29 cellular contexts compared by ENCODE assay signal in the genomic region with DNA sequence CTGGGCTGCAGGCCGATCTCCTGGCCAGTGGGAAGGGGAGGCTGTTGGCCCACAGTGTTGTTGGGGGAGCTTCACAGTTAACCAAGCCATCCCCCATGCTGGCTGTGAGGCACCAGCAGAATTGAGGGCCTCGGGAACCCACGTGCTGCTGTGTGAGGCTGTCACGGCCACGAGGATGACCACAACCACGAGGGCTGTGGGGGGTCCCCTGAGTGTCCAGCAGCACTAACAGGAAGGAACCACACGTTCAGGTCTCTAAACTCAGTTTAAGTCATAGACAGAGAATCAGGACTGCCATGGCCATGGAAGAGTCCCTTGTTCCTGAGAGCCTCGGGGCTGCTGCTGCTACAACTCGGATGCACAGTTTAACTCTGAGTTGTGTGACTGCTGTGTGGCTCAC. TPM values are rescaled to one million over a fixed set of nuclear protein-coding genes. Genes with fewer than 3 reads are reported as not detected.
"Had no signal": no experiment of that assay in that cellular context is flagged by ENCODE, and none has a peak within 500 bp of the region (broad histone marks: within the 10 kb centered on the region; RNA-seq: fewer than 3 reads in every experiment).

No MANE protein-coding gene starts in this region.

- H3K4me3 Mint-ChIP-seq: activated CD4-positive, alpha-beta T cell treated with anti-CD3 and anti-CD28 coated beads, Interleukin-2, amount 10 ng/mL, durations not matched to agents 7 days and 5 days; activated T-cell treated with anti-CD3 and anti-CD28 coated beads, Interleukin-2, amount 50 U/mL, for 72 hours; immature natural killer cell; natural killer cell treated with Interleukin-12 subunit alpha and Interleukin-12 subunit beta and Interleukin-15 and Interleukin-18, amount 100 ng/mL, for 72 hours; stimulated activated memory B cell treated with anti-CD40 and anti-IgM and Interleukin-4, amounts not matched to agents 10 μg/mL and 1 μg/mL and 100 μg/mL, for 72 hours; T-cell; T-helper 2 cell treated with Interferon-gamma antibody and Interleukin-4, amounts not matched to agents 5 μg/mL and 100 μg/mL, for 36 hours had no signal

- H2AFZ ChIP-seq: hepatocyte had no signal

- H3K27me3 ChIP-seq: ascending aorta, brain microvascular endothelial cell, right lobe of liver had no signal

- H3K27ac ChIP-seq: ascending aorta, brain microvascular endothelial cell, hepatocyte, left lung, right lobe of liver, thoracic aorta, upper lobe of left lung, WERI-Rb-1 had no signal

- H3K36me3 Mint-ChIP-seq: immature natural killer cell; natural killer cell treated with Interleukin-12 subunit alpha and Interleukin-12 subunit beta and Interleukin-15 and Interleukin-18, amount 100 ng/mL, for 72 hours; stimulated activated memory B cell treated with anti-CD40 and anti-IgM and Interleukin-4, amounts not matched to agents 10 μg/mL and 1 μg/mL and 100 μg/mL, for 72 hours; T-cell had no signal

- H3K27ac Mint-ChIP-seq: activated CD4-positive, alpha-beta T cell treated with anti-CD3 and anti-CD28 coated beads, Interleukin-2, amount 10 ng/mL, durations not matched to agents 7 days and 5 days; activated T-cell treated with anti-CD3 and anti-CD28 coated beads, Interleukin-2, amount 50 U/mL, for 72 hours; immature natural killer cell; natural killer cell treated with Interleukin-12 subunit alpha and Interleukin-12 subunit beta and Interleukin-15 and Interleukin-18, amount 100 ng/mL, for 72 hours; stimulated activated memory B cell treated with anti-CD40 and anti-IgM and Interleukin-4, amounts not matched to agents 10 μg/mL and 1 μg/mL and 100 μg/mL, for 72 hours; T-cell; T-helper 2 cell treated with Interferon-gamma antibody and Interleukin-4, amounts not matched to agents 5 μg/mL and 100 μg/mL, for 36 hours had no signal

- H3K27me3 Mint-ChIP-seq: activated CD4-positive, alpha-beta T cell treated with anti-CD3 and anti-CD28 coated beads, Interleukin-2, amount 10 ng/mL, durations not matched to agents 7 days and 5 days had no signal

- H3K36me3 ChIP-seq: ascending aorta, brain microvascular endothelial cell, left lung, right lobe of liver, thoracic aorta, upper lobe of left lung, WERI-Rb-1 had no signal

- FAIRE-seq: endothelial cell of umbilical vein, TTC549 had no signal

- H3K9me3 ChIP-seq: ascending aorta had no signal

- H3K9me3 Mint-ChIP-seq: immature natural killer cell; natural killer cell treated with Interleukin-12 subunit alpha and Interleukin-12 subunit beta and Interleukin-15 and Interleukin-18, amount 100 ng/mL, for 72 hours; T-cell had no signal

- H3K4me2 ChIP-seq: hepatocyte, smooth muscle cell had no signal

- DNase-seq: activated CD4-positive, alpha-beta T cell treated with anti-CD3 and anti-CD28 coated beads, Interleukin-2, amount 10 ng/mL, durations not matched to agents 7 days and 5 days; activated CD4-positive, CD25-positive, alpha-beta regulatory T cell treated with anti-CD3 and anti-CD28 coated beads, Interleukin-2, amount 50 U/mL, for 72 hours; activated CD8-positive, alpha-beta memory T cell treated with anti-CD3 and anti-CD28 coated beads, Interleukin-2, amount 50 U/mL, for 4 hours; activated effector memory CD4-positive, alpha-beta T cell treated with Interleukin-2 at 50 U/mL for 16 hours; activated naive CD4-positive, alpha-beta T cell treated with anti-CD3 and anti-CD28 coated beads, Interleukin-2, amount 50 U/mL, for 16 hours; activated T-cell treated with anti-CD3 and anti-CD28 coated beads, Interleukin-2, amount 50 U/mL, for 72 hours; brain microvascular endothelial cell; central memory CD4-positive, alpha-beta T cell; effector memory CD4-positive, alpha-beta T cell; foreskin melanocyte; glutamatergic neuron; immature natural killer cell; kidney glomerular epithelial cell; left lung; midbrain; right lobe of liver; stimulated activated CD4-positive, alpha-beta T cell treated with anti-CD3 and anti-CD28 coated beads, Interleukin-15, amount 100 ng/mL, for 24 hours; WERI-Rb-1 had no signal

- H3K4me3 ChIP-seq: ascending aorta, hepatocyte, left lung, right lobe of liver, smooth muscle cell, thoracic aorta, upper lobe of left lung had no signal

- ATAC-seq: activated T-cell treated with anti-CD3 and anti-CD28 coated beads, Interleukin-2, amount 50 U/mL, for 72 hours; left lung; natural killer cell treated with Interleukin-12 subunit alpha and Interleukin-12 subunit beta and Interleukin-15 and Interleukin-18, amount 100 ng/mL, for 72 hours; right lobe of liver; stimulated activated memory B cell treated with anti-CD40 and anti-IgM and Interleukin-4, amounts not matched to agents 10 μg/mL and 1 μg/mL and 100 μg/mL, for 72 hours; T-cell had no signal

RNA-seq across cellular contexts. Expression of gene MMEL1, which starts 4.7 kb away (rescaled TPM):
- total RNA-seq: ascending aorta, smooth muscle cell, thoracic aorta had no signal
